1 cellular context compared by ENCODE assay signal in the genomic region with DNA sequence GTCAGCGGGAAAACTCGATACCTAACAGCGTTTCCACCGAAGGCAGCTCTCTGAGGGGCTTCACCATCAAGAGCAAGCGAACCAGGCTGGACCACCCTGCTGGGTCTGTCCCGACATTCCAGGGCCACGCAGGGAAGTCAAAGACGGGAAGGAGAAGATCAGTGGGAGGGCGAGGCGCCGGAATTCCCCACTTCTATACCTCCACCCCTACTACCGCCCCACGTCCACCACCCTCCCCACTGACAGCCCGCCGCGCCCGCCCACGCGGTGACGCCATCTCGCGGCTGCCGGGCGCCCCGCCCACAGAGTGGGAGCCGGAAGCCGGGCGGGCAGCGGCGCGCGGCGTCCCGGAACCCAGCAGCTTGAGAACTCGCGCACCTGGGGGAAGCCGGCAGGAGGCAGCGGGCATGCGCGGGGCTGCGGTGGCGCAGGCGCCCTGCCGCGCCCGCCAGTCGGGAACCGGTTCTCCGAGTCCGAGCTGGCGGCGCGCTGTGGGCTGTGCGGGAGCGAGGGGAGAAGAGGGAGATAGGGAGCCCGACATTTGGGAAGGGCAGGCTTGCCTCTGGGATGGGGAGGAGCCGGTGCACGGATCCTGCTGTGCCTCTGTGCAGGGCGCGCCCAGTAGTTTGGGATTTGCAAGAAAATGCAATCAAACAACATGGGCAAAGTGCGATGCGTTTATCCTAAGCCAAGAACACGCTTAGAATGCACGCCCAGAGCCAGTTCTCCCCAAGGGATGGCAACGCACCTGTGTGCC.
TF ChIP-seq lines count a peak whose summit lies in the region.

No MANE protein-coding gene starts in this region.

TF ChIP-seq in HEK293, 187 proteins besides CTCF, POLR2A, EP300 and RAD21 (continued from another document):
- TF ChIP-seq, protein P1, sequence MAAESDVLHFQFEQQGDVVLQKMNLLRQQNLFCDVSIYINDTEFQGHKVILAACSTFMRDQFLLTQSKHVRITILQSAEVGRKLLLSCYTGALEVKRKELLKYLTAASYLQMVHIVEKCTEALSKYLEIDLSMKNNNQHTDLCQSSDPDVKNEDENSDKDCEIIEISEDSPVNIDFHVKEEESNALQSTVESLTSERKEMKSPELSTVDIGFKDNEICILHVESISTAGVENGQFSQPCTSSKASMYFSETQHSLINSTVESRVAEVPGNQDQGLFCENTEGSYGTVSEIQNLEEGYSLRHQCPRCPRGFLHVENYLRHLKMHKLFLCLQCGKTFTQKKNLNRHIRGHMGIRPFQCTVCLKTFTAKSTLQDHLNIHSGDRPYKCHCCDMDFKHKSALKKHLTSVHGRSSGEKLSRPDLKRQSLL (tag by site-specific recombination; IDR thresholded peaks at IDR 0.05) = 0 out of 2 replicates have a peak, but pooled peaks have one; percentile 4
- TF ChIP-seq ZNF791 (tag by site-specific recombination; IDR thresholded peaks at IDR 0.05) (no peak), ZNF214 (tag by site-specific recombination; IDR thresholded peaks at IDR 0.05; ENCODE audit: borderline replicate concordance) (no peak), SALL2 (tag by site-specific recombination; IDR thresholded peaks at IDR 0.05; ENCODE audit: borderline replicate concordance) (no peak), ZNF555 (tag by site-specific recombination; conservative IDR thresholded peaks at IDR 0.05) (no peak), ZNF530 (tag by site-specific recombination; IDR thresholded peaks at IDR 0.05; ENCODE audit: low read depth) (no peak), ZNF600 (tag by site-specific recombination; IDR thresholded peaks at IDR 0.05) (peak; percentile 86), ZNF175 (tag by site-specific recombination; IDR thresholded peaks at IDR 0.05) (no peak), ZNF660 (tag by site-specific recombination; IDR thresholded peaks at IDR 0.05) (peak; percentile 58; the same call in 1 of the 2 replicates), KLF10 (tag by site-specific recombination; IDR thresholded peaks at IDR 0.05) (no peak; the same call in 1 of the 2 replicates), ZNF596 (tag by site-specific recombination; IDR thresholded peaks at IDR 0.05) (no peak), ZNF571 (tag by site-specific recombination; IDR thresholded peaks at IDR 0.05) (no peak), ZNF155 (tag by site-specific recombination; IDR thresholded peaks at IDR 0.05) (no peak)
- TF ChIP-seq, protein P2, sequence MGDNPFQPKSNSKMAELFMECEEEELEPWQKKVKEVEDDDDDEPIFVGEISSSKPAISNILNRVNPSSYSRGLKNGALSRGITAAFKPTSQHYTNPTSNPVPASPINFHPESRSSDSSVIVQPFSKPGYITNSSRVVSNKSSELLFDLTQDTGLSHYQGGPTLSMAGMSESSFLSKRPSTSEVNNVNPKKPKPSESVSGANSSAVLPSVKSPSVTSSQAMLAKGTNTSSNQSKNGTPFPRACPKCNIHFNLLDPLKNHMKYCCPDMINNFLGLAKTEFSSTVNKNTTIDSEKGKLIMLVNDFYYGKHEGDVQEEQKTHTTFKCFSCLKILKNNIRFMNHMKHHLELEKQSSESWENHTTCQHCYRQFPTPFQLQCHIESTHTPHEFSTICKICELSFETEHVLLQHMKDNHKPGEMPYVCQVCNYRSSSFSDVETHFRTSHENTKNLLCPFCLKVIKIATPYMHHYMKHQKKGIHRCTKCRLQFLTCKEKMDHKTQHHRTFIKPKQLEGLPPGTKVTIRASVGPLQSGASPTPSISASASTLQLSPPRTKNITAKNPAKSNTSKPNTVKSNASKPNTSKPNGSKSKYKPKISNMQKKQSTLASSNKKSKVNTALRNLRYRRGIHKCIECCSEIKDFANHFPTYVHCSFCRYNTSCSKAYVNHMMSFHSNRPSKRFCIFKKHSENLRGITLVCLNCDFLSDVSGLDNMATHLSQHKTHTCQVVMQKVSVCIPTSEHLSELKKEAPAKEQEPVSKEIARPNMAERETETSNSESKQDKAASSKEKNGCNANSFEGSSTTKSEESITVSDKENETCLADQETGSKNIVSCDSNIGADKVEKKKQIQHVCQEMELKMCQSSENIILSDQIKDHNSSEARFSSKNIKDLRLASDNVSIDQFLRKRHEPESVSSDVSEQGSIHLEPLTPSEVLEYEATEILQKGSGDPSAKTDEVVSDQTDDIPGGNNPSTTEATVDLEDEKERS (tag by site-specific recombination; IDR thresholded peaks at IDR 0.05) = no peak
- TF ChIP-seq, protein P3, sequence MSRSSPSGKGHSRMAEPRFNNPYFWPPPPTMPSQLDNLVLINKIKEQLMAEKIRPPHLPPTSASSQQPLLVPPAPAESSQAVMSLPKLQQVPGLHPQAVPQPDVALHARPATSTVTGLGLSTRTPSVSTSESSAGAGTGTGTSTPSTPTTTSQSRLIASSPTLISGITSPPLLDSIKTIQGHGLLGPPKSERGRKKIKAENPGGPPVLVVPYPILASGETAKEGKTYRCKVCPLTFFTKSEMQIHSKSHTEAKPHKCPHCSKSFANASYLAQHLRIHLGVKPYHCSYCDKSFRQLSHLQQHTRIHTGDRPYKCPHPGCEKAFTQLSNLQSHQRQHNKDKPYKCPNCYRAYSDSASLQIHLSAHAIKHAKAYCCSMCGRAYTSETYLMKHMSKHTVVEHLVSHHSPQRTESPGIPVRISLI (tag by site-specific recombination; IDR thresholded peaks at IDR 0.05) = no peak
- TF ChIP-seq, protein P4, sequence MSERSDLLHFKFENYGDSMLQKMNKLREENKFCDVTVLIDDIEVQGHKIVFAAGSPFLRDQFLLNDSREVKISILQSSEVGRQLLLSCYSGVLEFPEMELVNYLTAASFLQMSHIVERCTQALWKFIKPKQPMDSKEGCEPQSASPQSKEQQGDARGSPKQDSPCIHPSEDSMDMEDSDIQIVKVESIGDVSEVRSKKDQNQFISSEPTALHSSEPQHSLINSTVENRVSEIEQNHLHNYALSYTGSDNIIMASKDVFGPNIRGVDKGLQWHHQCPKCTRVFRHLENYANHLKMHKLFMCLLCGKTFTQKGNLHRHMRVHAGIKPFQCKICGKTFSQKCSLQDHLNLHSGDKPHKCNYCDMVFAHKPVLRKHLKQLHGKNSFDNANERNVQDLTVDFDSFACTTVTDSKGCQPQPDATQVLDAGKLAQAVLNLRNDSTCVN (tag by site-specific recombination; optimal IDR thresholded peaks at IDR 0.05) = peak; percentile 85
